ENCODE assay signal across 12 cellular contexts in the genomic region with DNA sequence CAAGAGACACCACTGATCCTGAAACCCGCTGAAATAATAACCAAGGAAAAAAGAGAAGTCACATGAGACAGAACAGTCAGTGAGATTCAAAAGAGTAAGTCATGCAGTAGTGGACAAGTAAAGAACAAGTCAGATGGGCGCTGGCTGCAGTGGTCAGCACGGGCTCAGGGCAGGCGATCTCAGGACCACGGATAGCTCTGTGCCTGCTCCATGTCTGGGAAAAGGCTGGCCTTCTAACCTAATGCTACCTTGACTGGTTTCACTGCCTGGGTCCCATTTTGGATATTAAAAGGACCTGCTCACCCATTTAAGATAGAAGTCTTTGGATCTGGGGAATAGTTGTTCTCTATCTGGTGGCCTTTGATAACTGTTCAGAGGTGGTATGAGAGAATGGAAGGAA.
A peak's percentile ranks its signal among the peaks of the same experiment; 100 is the strongest.
DNase-seq lines count a peak whose midpoint lies in the region; ATAC-seq and TF ChIP-seq lines count a peak whose summit lies in the region.
"Had no signal": no experiment of that assay in that cellular context is flagged by ENCODE, and none has a peak within 500 bp of the region (broad histone marks: within the 10 kb centered on the region; RNA-seq: fewer than 3 reads in every experiment).

No MANE protein-coding gene starts in this region.

- no peaks in the 10 kb centered on the region for H3K27me3 ChIP-seq in GM23338 (ENCODE audit: insufficient read depth)
- no peaks in the 10 kb centered on the region for H3K27me3 ChIP-seq in neuronal stem cell (ENCODE audit: control insufficient read depth in 3 of 3, insufficient read depth in 3 of 3, low read depth in 1 of 3, low read length in 3 of 3)
- H3K27me3 ChIP-seq in esophagus muscularis mucosa = no peaks in the 10 kb centered on the region
- H3K27me3 ChIP-seq: suprapubic skin had no signal

- peaks cover 2% of the 10 kb centered on the region; the same call in 2 of the 3 replicates for H3K4me1 Mint-ChIP-seq in GM23338
- H3K4me1 Mint-ChIP-seq in activated naive CD8-positive, alpha-beta T cell treated with anti-CD3 and anti-CD28 coated beads for 36 hours = peaks cover 3% of the 10 kb centered on the region

- no peak overlapping the region for H3K4me3 Mint-ChIP-seq in GM23338
- no peak overlapping the region for H3K4me3 Mint-ChIP-seq in activated naive CD8-positive, alpha-beta T cell treated with anti-CD3 and anti-CD28 coated beads for 36 hours
- H3K4me3 Mint-ChIP-seq: dendritic cell treated with granulocyte-macrophage colony-stimulating factor and Interleukin-4, amounts not matched to agents 40 ng/mL and 50 ng/mL, for 4 days had no signal

- no peaks in the 10 kb centered on the region for H3K9me3 ChIP-seq in neuronal stem cell (replicated peaks in 1 of 2; ENCODE audit: control insufficient read depth in 2 of 2, insufficient read depth in 1 of 2, low read depth in 1 of 2, low read length in 2 of 2)
- H3K9me3 ChIP-seq in esophagus muscularis mucosa = no peaks in the 10 kb centered on the region
- H3K9me3 ChIP-seq: suprapubic skin had no signal

- no peaks in the 10 kb centered on the region for H3K9me3 Mint-ChIP-seq in GM23338
- H3K9me3 Mint-ChIP-seq in activated naive CD8-positive, alpha-beta T cell treated with anti-CD3 and anti-CD28 coated beads for 36 hours = no peaks in the 10 kb centered on the region
- H3K9me3 Mint-ChIP-seq: dendritic cell treated with granulocyte-macrophage colony-stimulating factor and Interleukin-4, amounts not matched to agents 40 ng/mL and 50 ng/mL, for 4 days had no signal

- TF ChIP-seq EP300 in esophagus muscularis mucosa (IDR thresholded peaks at IDR 0.05) = no peak

- H3K14ac ChIP-seq in neuronal stem cell (ENCODE audit: low read length) = no peak overlapping the region

- intact Hi-C loops in esophagus muscularis mucosa (cut with DNase I) = no loop called here

- no peak overlapping the region for H3K18ac ChIP-seq in neuronal stem cell (ENCODE audit: low read length)

- H3K4ac ChIP-seq in neuronal stem cell (ENCODE audit: low read length) = no peak overlapping the region

- H3K36me3 ChIP-seq in GM23338 (ENCODE audit: insufficient read depth) (no peaks in the 10 kb centered on the region), neuronal stem cell (replicated peaks in 1 of 2; ENCODE audit: control insufficient read depth in 2 of 2, insufficient read depth in 2 of 2, low read length in 2 of 2) (no peaks in the 10 kb centered on the region), esophagus muscularis mucosa (no peaks in the 10 kb centered on the region)
- H3K36me3 ChIP-seq: suprapubic skin had no signal

- no peak for TF ChIP-seq POLR2A in erythroblast (IDR thresholded peaks at IDR 0.05; ENCODE audit: low read length)
- TF ChIP-seq POLR2A in esophagus muscularis mucosa (IDR thresholded peaks at IDR 0.05; ENCODE audit: low read depth) = no peak

- no peak overlapping the region for H3K23ac ChIP-seq in neuronal stem cell (ENCODE audit: low read depth, low read length, poor library complexity)

- DNase-seq in GM23338 (ENCODE audit: low spot score) (peak; percentile 71), RWPE1 (ENCODE audit: low spot score) (peak; percentile 8), erythroblast (lab: John Stamatoyannopoulos, UW) (peak; percentile 12 to 27), neuronal stem cell (ENCODE audit: low spot score) (peak; percentile 41), esophagus muscularis mucosa (ENCODE audit: extremely low spot score) (no peak), substantia nigra (lab: John Stamatoyannopoulos, UW) (no peak)
- DNase-seq in activated naive CD8-positive, alpha-beta T cell treated with anti-CD3 and anti-CD28 coated beads for 36 hours = no peak
- DNase-seq: activated CD4-positive, CD25-positive, alpha-beta regulatory T cell treated with anti-CD3 and anti-CD28 coated beads, Interleukin-2, amount 50 U/mL, for 72 hours; stimulated activated CD4-positive, alpha-beta T cell treated with anti-CD3 and anti-CD28 coated beads, Interleukin-4, amount 100 ng/mL, for 1 hour had no signal

- no peak for TF ChIP-seq CTCF in GM23338 (conservative IDR thresholded peaks at IDR 0.05; ENCODE audit: low read depth in 2 of 2)
- TF ChIP-seq CTCF in RWPE1 (conservative IDR thresholded peaks at IDR 0.05; ENCODE audit: low read depth) = no peak
- TF ChIP-seq CTCF in esophagus muscularis mucosa (IDR thresholded peaks at IDR 0.05) = no peak

- H4K20me1 ChIP-seq in GM23338 (replicated peaks; ENCODE audit: insufficient read depth) = no peaks in the 10 kb centered on the region

- no peaks in the 10 kb centered on the region for H3K79me2 ChIP-seq in GM23338 (replicated peaks; ENCODE audit: insufficient read depth)

- H3K9me2 ChIP-seq in GM23338 (ENCODE audit: insufficient read depth) = no peaks in the 10 kb centered on the region

- no peaks in the 10 kb centered on the region for H3K79me1 ChIP-seq in neuronal stem cell (ENCODE audit: low read depth, low read length)

- CTCF ChIA-PET in RWPE1 (lab: Yijun Ruan, JAX) = interaction anchor here (0.6 kb wide), 1 partner anchor 752 kb away, joined by 4 read pairs; no protein-coding TSS in a partner anchor

- no peak overlapping the region for H4K91ac ChIP-seq in neuronal stem cell (ENCODE audit: low read depth, low read length, poor library complexity)

- no peak overlapping the region for H3K4me3 ChIP-seq in GM23338
- no peak overlapping the region for H3K4me3 ChIP-seq in neuronal stem cell (ENCODE audit: low read length in 2 of 2)
- no peak overlapping the region for H3K4me3 ChIP-seq in esophagus muscularis mucosa
- H3K4me3 ChIP-seq: suprapubic skin had no signal

- no CpG with 5 or more reads among the region's 5 CpGs for WGBS in neuronal stem cell (ENCODE audit: extremely low coverage in 2 of 2, insufficient read length in 2 of 2, insufficient replicate concordance in 1 of 2), 2 donors
- WGBS in esophagus muscularis mucosa = 45% methylated on average over 5 of the region's 5 CpGs

- H2AK5ac ChIP-seq in neuronal stem cell (ENCODE audit: low read depth, low read length) = no peak overlapping the region

- H3K27ac ChIP-seq in GM23338 (ENCODE audit: low read depth) (no peak overlapping the region), RWPE1 (no peak overlapping the region), neuronal stem cell (replicated peaks; ENCODE audit: low read length) (no peak overlapping the region), esophagus muscularis mucosa (replicated peaks in 1 of 4) (no peak overlapping the region), substantia nigra (ENCODE audit: low read depth, low read length, poor library complexity, severe bottlenecking) (no peak overlapping the region)
- H3K27ac ChIP-seq: suprapubic skin had no signal

- no peak overlapping the region for H2AFZ ChIP-seq in GM23338
- no peak overlapping the region for H2AFZ ChIP-seq in neuronal stem cell (ENCODE audit: low read length)

- ATAC-seq in GM23338 (peak; percentile 96), HG03571 (IDR thresholded peaks at IDR 0.05; ENCODE audit: unreplicated experiment) (no peak)

- H4K8ac ChIP-seq in neuronal stem cell (ENCODE audit: low read depth, low read length) = no peak overlapping the region

- no peak overlapping the region for H3K4me2 ChIP-seq in GM23338
- H3K4me2 ChIP-seq in neuronal stem cell (ENCODE audit: insufficient read depth, low read length, poor library complexity, severe bottlenecking) = no peak overlapping the region

- no peak overlapping the region for H2BK5ac ChIP-seq in neuronal stem cell (ENCODE audit: low read length)

- no peak overlapping the region for H3K9ac ChIP-seq in neuronal stem cell (ENCODE audit: low read depth, low read length, poor library complexity)

- H2BK120ac ChIP-seq in neuronal stem cell (ENCODE audit: low read depth, low read length) = no peak overlapping the region

- H3K4me1 ChIP-seq in GM23338 (ENCODE audit: insufficient read depth) (0 out of 2 replicates have a peak, but pooled peaks cover 3% of the 10 kb centered on the region), neuronal stem cell (ENCODE audit: control insufficient read depth in 2 of 2, insufficient read depth in 1 of 2, low read depth in 1 of 2, low read length in 2 of 2) (no peaks in the 10 kb centered on the region), esophagus muscularis mucosa (no peaks in the 10 kb centered on the region)
- H3K4me1 ChIP-seq: suprapubic skin had no signal

- H3K27me3 Mint-ChIP-seq in GM23338 (ENCODE audit: insufficient read depth, low read depth, poor library complexity) = peaks cover 3% of the 10 kb centered on the region
- H3K27me3 Mint-ChIP-seq in activated naive CD8-positive, alpha-beta T cell treated with anti-CD3 and anti-CD28 coated beads for 36 hours = no peaks in the 10 kb centered on the region

- H2BK12ac ChIP-seq in neuronal stem cell (ENCODE audit: low read length) = no peak overlapping the region

- no peak overlapping the region for H2BK15ac ChIP-seq in neuronal stem cell (ENCODE audit: low read length)

- no peak overlapping the region for H3K27ac Mint-ChIP-seq in GM23338
- no peak overlapping the region for H3K27ac Mint-ChIP-seq in activated naive CD8-positive, alpha-beta T cell treated with anti-CD3 and anti-CD28 coated beads for 36 hours
- H3K27ac Mint-ChIP-seq: dendritic cell treated with granulocyte-macrophage colony-stimulating factor and Interleukin-4, amounts not matched to agents 40 ng/mL and 50 ng/mL, for 4 days had no signal

- H3K36me3 Mint-ChIP-seq in GM23338 (ENCODE audit: low read depth) = no peaks in the 10 kb centered on the region
- H3K36me3 Mint-ChIP-seq in activated naive CD8-positive, alpha-beta T cell treated with anti-CD3 and anti-CD28 coated beads for 36 hours = no peaks in the 10 kb centered on the region

- POLR2A ChIA-PET in RWPE1 (lab: Yijun Ruan, JAX; ENCODE audit: low non-redundant PET) = no interaction called here

- H3F3A ChIP-seq in GM23338 (replicated peaks; ENCODE audit: low read depth) = no peaks in the 10 kb centered on the region

TF ChIP-seq in GM23338, 12 proteins besides CTCF, POLR2A, EP300 and RAD21 (continues in another document):
- no peak for TF ChIP-seq POLR2AphosphoS5 (IDR thresholded peaks at IDR 0.05; ENCODE audit: low read depth)

Comparison
In these comparisons a context has a peak if more than half of its experiments do, and no peak if none do; other contexts are left out.
1. DNase-seq: peak in GM23338 (single experiment), RWPE1 (single experiment), erythroblast (2 of 2) and neuronal stem cell (single experiment); none in esophagus muscularis mucosa (single experiment), substantia nigra (0 of 49) and activated naive CD8-positive, alpha-beta T cell treated with anti-CD3 and anti-CD28 coated beads for 36 hours (single experiment).